Comparison of ENCODE assay signal across 10 cellular contexts in genomic region chr14:73763396-73763795, GRCh38. TPM values are rescaled to one million over a fixed set of nuclear protein-coding genes. Genes with fewer than 3 reads are reported as not detected.
DNase-seq lines count a peak whose midpoint lies in the region; ATAC-seq and TF ChIP-seq lines count a peak whose summit lies in the region.
"Had no signal": no experiment of that assay in that cellular context is flagged by ENCODE, and none has a peak within 500 bp of the region (broad histone marks: within the 10 kb centered on the region; RNA-seq: fewer than 3 reads in every experiment).

No MANE protein-coding gene starts in this region.

- no peak overlapping the region for H3K4me3 ChIP-seq in mesenchymal stem cell (ENCODE audit: insufficient read depth in 1 of 2, low read depth in 1 of 2, low read length in 2 of 2)
- H3K4me3 ChIP-seq in upper lobe of right lung, result no peak overlapping the region

- no peak overlapping the region for H2BK12ac ChIP-seq in mesenchymal stem cell (ENCODE audit: low read length in 2 of 2)

- ATAC-seq in stimulated activated naive CD8-positive, alpha-beta T cell treated with anti-CD3 and anti-CD28 coated beads, Interleukin-15, amount 100 ng/mL, for 72 hours, result no peak
- no peak for ATAC-seq in activated CD8-positive, alpha-beta T cell treated with anti-CD3 and anti-CD28 coated beads for 36 hours
- ATAC-seq in upper lobe of right lung, result no peak
- no peak for ATAC-seq in HG02938 (IDR thresholded peaks at IDR 0.05; ENCODE audit: unreplicated experiment)

- H3K4me1 ChIP-seq in mesenchymal stem cell (ENCODE audit: control insufficient read depth, insufficient read depth, low read depth, low read length) (peaks cover 31% of the 10 kb centered on the region), upper lobe of right lung (peaks cover 75% of the 10 kb centered on the region)

- peaks cover 0 to 7% of the 10 kb centered on the region in 2 experiments for H3K36me3 ChIP-seq in mesenchymal stem cell (ENCODE audit: control insufficient read depth in 1 of 2, insufficient read depth in 2 of 2, low read depth in 1 of 2, low read length in 2 of 2)
- H3K36me3 ChIP-seq in upper lobe of right lung, result no peaks in the 10 kb centered on the region

- no peaks in the 10 kb centered on the region for H3K27me3 Mint-ChIP-seq in stimulated activated naive CD8-positive, alpha-beta T cell treated with anti-CD3 and anti-CD28 coated beads, Interleukin-15, Interleukin-2, amounts not matched to agents 100 ng/mL and 50 ng/mL, for 24 hours
- no peaks in the 10 kb centered on the region for H3K27me3 Mint-ChIP-seq in stimulated activated naive CD8-positive, alpha-beta T cell treated with anti-CD3 and anti-CD28 coated beads, Interleukin-15, amount 100 ng/mL, for 72 hours
- no peaks in the 10 kb centered on the region for H3K27me3 Mint-ChIP-seq in activated CD8-positive, alpha-beta T cell treated with anti-CD3 and anti-CD28 coated beads for 36 hours

- POLR2A ChIA-PET in activated CD8-positive, alpha-beta T cell treated with anti-CD3 and anti-CD28 coated beads for 36 hours (lab: Charles Lee), result interaction anchor here (1.1 to 14.8 kb wide), 3 partner anchors 13 to 21 kb away, joined by 3 to 512 read pairs (median 236); no protein-coding TSS in a partner anchor

- H3K4me1 Mint-ChIP-seq in stimulated activated naive CD8-positive, alpha-beta T cell treated with anti-CD3 and anti-CD28 coated beads, Interleukin-15, Interleukin-2, amounts not matched to agents 100 ng/mL and 50 ng/mL, for 24 hours (ENCODE audit: low read depth), result peaks cover 64% of the 10 kb centered on the region
- peaks cover 71% of the 10 kb centered on the region for H3K4me1 Mint-ChIP-seq in stimulated activated naive CD8-positive, alpha-beta T cell treated with anti-CD3 and anti-CD28 coated beads, Interleukin-15, amount 100 ng/mL, for 72 hours
- H3K4me1 Mint-ChIP-seq in activated CD8-positive, alpha-beta T cell treated with anti-CD3 and anti-CD28 coated beads for 36 hours (ENCODE audit: low read depth), result peaks cover 54% of the 10 kb centered on the region

- CTCF ChIA-PET in activated CD8-positive, alpha-beta T cell treated with anti-CD3 and anti-CD28 coated beads for 36 hours (lab: Charles Lee), result interaction anchor here (1.0 to 2.3 kb wide), 6 partner anchors 8 to 34 kb away, joined by 3 to 13 read pairs (median 4); no protein-coding TSS in a partner anchor

- no peak overlapping the region for H2AFZ ChIP-seq in mesenchymal stem cell (ENCODE audit: low read depth, low read length)

- H3K27ac ChIP-seq in mesenchymal stem cell (ENCODE audit: low read length, poor library complexity, severe bottlenecking) (no peak overlapping the region), upper lobe of right lung (peak overlapping the region; percentile 98)

- no peak overlapping the region for H3K4me2 ChIP-seq in mesenchymal stem cell (ENCODE audit: low read length, poor library complexity, severe bottlenecking)

- intact Hi-C loops in activated CD8-positive, alpha-beta T cell treated with anti-CD3 and anti-CD28 coated beads for 36 hours (cut with micrococcal nuclease), result no loop called here
- intact Hi-C loops in upper lobe of right lung (cut with DNase I), result no loop called here

- peak overlapping the region; percentile 72 for H2AK5ac ChIP-seq in mesenchymal stem cell (ENCODE audit: low read length, severe bottlenecking)

- no peak overlapping the region for H3K18ac ChIP-seq in mesenchymal stem cell (ENCODE audit: low read depth in 1 of 2, low read length in 2 of 2)

- H4K8ac ChIP-seq in mesenchymal stem cell (ENCODE audit: low read length), result no peak overlapping the region

- H3K27ac Mint-ChIP-seq in stimulated activated naive CD8-positive, alpha-beta T cell treated with anti-CD3 and anti-CD28 coated beads, Interleukin-15, Interleukin-2, amounts not matched to agents 100 ng/mL and 50 ng/mL, for 24 hours, result peak overlapping the region; percentile 99
- H3K27ac Mint-ChIP-seq in stimulated activated naive CD8-positive, alpha-beta T cell treated with anti-CD3 and anti-CD28 coated beads, Interleukin-15, amount 100 ng/mL, for 72 hours, result peak overlapping the region in 1 of 2 donors; percentile 72
- H3K27ac Mint-ChIP-seq in activated CD8-positive, alpha-beta T cell treated with anti-CD3 and anti-CD28 coated beads for 36 hours, result peak overlapping the region; percentile 96

- no peak overlapping the region for H3K14ac ChIP-seq in mesenchymal stem cell (ENCODE audit: low read length in 2 of 2)

- H3K9me3 ChIP-seq in mesenchymal stem cell (ENCODE audit: control insufficient read depth, low read length) (no peaks in the 10 kb centered on the region), upper lobe of right lung (no peaks in the 10 kb centered on the region)

- H3K27me3 ChIP-seq in mesenchymal stem cell (ENCODE audit: control insufficient read depth in 1 of 2, insufficient read depth in 1 of 2, low read length in 2 of 2) (no peaks in the 10 kb centered on the region), upper lobe of right lung (no peaks in the 10 kb centered on the region)

- H3K23ac ChIP-seq in mesenchymal stem cell (ENCODE audit: low read length in 2 of 2), result no peak overlapping the region

- peak overlapping the region; percentile 33 for H2BK15ac ChIP-seq in mesenchymal stem cell (ENCODE audit: low read depth, poor library complexity, severe bottlenecking)

- no peak overlapping the region for H2BK120ac ChIP-seq in mesenchymal stem cell (ENCODE audit: low read depth, low read length)

- H3K4me3 Mint-ChIP-seq in stimulated activated naive CD8-positive, alpha-beta T cell treated with anti-CD3 and anti-CD28 coated beads, Interleukin-15, Interleukin-2, amounts not matched to agents 100 ng/mL and 50 ng/mL, for 24 hours, result no peak overlapping the region
- H3K4me3 Mint-ChIP-seq in stimulated activated naive CD8-positive, alpha-beta T cell treated with anti-CD3 and anti-CD28 coated beads, Interleukin-15, amount 100 ng/mL, for 72 hours, result peak overlapping the region in 1 of 2 donors; percentile 34
- H3K4me3 Mint-ChIP-seq in activated CD8-positive, alpha-beta T cell treated with anti-CD3 and anti-CD28 coated beads for 36 hours, result no peak overlapping the region
- H3K4me3 Mint-ChIP-seq: H9 had no signal

- peaks cover 8% of the 10 kb centered on the region for H3K36me3 Mint-ChIP-seq in stimulated activated naive CD8-positive, alpha-beta T cell treated with anti-CD3 and anti-CD28 coated beads, Interleukin-15, Interleukin-2, amounts not matched to agents 100 ng/mL and 50 ng/mL, for 24 hours (ENCODE audit: low read depth)
- H3K36me3 Mint-ChIP-seq in activated CD8-positive, alpha-beta T cell treated with anti-CD3 and anti-CD28 coated beads for 36 hours (ENCODE audit: low read depth), result peaks cover 13% of the 10 kb centered on the region

- no peak overlapping the region for H3K9ac ChIP-seq in mesenchymal stem cell (ENCODE audit: low read length)

- H3K9me3 Mint-ChIP-seq in stimulated activated naive CD8-positive, alpha-beta T cell treated with anti-CD3 and anti-CD28 coated beads, Interleukin-15, Interleukin-2, amounts not matched to agents 100 ng/mL and 50 ng/mL, for 24 hours, result no peaks in the 10 kb centered on the region
- H3K9me3 Mint-ChIP-seq in stimulated activated naive CD8-positive, alpha-beta T cell treated with anti-CD3 and anti-CD28 coated beads, Interleukin-15, amount 100 ng/mL, for 72 hours, result no peaks in the 10 kb centered on the region
- H3K9me3 Mint-ChIP-seq in activated CD8-positive, alpha-beta T cell treated with anti-CD3 and anti-CD28 coated beads for 36 hours, result no peaks in the 10 kb centered on the region
- H3K9me3 Mint-ChIP-seq: H9 had no signal

- WGBS in mesenchymal stem cell, result 24% methylated on average over 3 of the region's 3 CpGs

- no peak for DNase-seq in stimulated activated naive CD8-positive, alpha-beta T cell treated with anti-CD3 and anti-CD28 coated beads, Interleukin-15, amount 100 ng/mL, for 72 hours
- DNase-seq in activated CD8-positive, alpha-beta T cell treated with anti-CD3 and anti-CD28 coated beads for 36 hours, result no peak
- DNase-seq in mesenchymal stem cell (no peak), upper lobe of right lung (no peak), activated gamma-delta T cell treated with Interleukin-2 at 50 U/mL for 16 hours (no peak)
- no peak for DNase-seq in activated CD8-positive, alpha-beta memory T cell treated with anti-CD3 and anti-CD28 coated beads, Interleukin-2, amount 50 U/mL, for 48 hours
- DNase-seq: H9, NCI-H2029 had no signal

- no peak for TF ChIP-seq CTCF in activated CD8-positive, alpha-beta T cell treated with anti-CD3 and anti-CD28 coated beads for 36 hours (IDR thresholded peaks at IDR 0.05)
- TF ChIP-seq CTCF in upper lobe of right lung (IDR thresholded peaks at IDR 0.05), result no peak

- H4K91ac ChIP-seq in mesenchymal stem cell (ENCODE audit: low read length), result no peak overlapping the region

- H3K4ac ChIP-seq in mesenchymal stem cell (ENCODE audit: low read depth in 1 of 2, low read length in 2 of 2), result no peak overlapping the region

- H2BK5ac ChIP-seq in mesenchymal stem cell (ENCODE audit: low read depth, low read length, poor library complexity, severe bottlenecking), result no peak overlapping the region

- peaks cover 6% of the 10 kb centered on the region for H3K79me1 ChIP-seq in mesenchymal stem cell (replicated peaks; ENCODE audit: low read length, poor library complexity, severe bottlenecking)

RNA-seq across cellular contexts. Expression of gene PNMA1, which starts 49.2 kb away (rescaled TPM):
- total RNA-seq in activated CD8-positive, alpha-beta T cell treated with anti-CD3 and anti-CD28 coated beads for 36 hours, result 10 to 100 TPM; 22.9 to 24.1 TPM
- 53.1 TPM for polyA plus RNA-seq in mesenchymal stem cell (2013, experiment 1 of 2)
- 53.5 TPM for polyA plus RNA-seq in mesenchymal stem cell (2013, experiment 2 of 2)
- 22.0 TPM for total RNA-seq in upper lobe of right lung
